ENCODE assay signal across 36 cellular contexts in genomic region chr9:18996191-18996590, GRCh38. TPM values are rescaled to one million over a fixed set of nuclear protein-coding genes. Genes with fewer than 3 reads are reported as not detected.
"Had no signal": no experiment of that assay in that cellular context is flagged by ENCODE, and none has a peak within 500 bp of the region (broad histone marks: within the 10 kb centered on the region; RNA-seq: fewer than 3 reads in every experiment).

No MANE protein-coding gene starts in this region.

- H3K4me1 Mint-ChIP-seq: activated B cell treated with CpG ODN at 0.5 μM for 24 hours; activated T-helper 17 cell treated with anti-CD3 and anti-CD28 coated beads, Interleukin-2, amount 50 U/mL, for 72 hours; memory B cell; naive thymus-derived CD8-positive, alpha-beta T cell; neural crest cell; stimulated activated memory B cell treated with anti-CD40 and anti-IgM and Interleukin-4, amounts not matched to agents 10 μg/mL and 1 μg/mL and 100 μg/mL, for 72 hours had no signal

- H3K36me3 Mint-ChIP-seq: stimulated activated memory B cell treated with anti-CD40 and anti-IgM and Interleukin-4, amounts not matched to agents 10 μg/mL and 1 μg/mL and 100 μg/mL, for 72 hours had no signal

- H3K9me3 Mint-ChIP-seq: activated T-cell treated with anti-CD3 and anti-CD28 coated beads, Interleukin-2, amount 50 U/mL, for 4 hours; activated T-helper 17 cell treated with anti-CD3 and anti-CD28 coated beads, Interleukin-2, amount 50 U/mL, for 72 hours; effector memory CD8-positive, alpha-beta T cell; T-helper 2 cell treated with Interferon-gamma antibody and Interleukin-4, amounts not matched to agents 5 μg/mL and 100 μg/mL, for 36 hours had no signal

- DNase-seq: activated B cell treated with CpG ODN at 0.5 μM for 24 hours; activated CD4-positive, alpha-beta T cell treated with anti-CD3 and anti-CD28 coated beads, Interleukin-2, amount 50 U/mL, for 1 hour; activated CD8-positive, alpha-beta T cell treated with anti-CD3 and anti-CD28 coated beads for 36 hours; activated gamma-delta T cell treated with Interleukin-2 at 50 U/mL for 16 hours; activated naive CD4-positive, alpha-beta T cell treated with anti-CD3 and anti-CD28 coated beads, Interleukin-2, amount 50 U/mL, for 16 hours; activated T-cell treated with anti-CD3 and anti-CD28 coated beads, Interleukin-2, amount 50 U/mL, for 4 hours; amniotic stem cell; brain microvascular endothelial cell; caudate nucleus; cortex of kidney; effector memory CD8-positive, alpha-beta T cell; glutamatergic neuron; islet precursor cell; left cardiac atrium; midbrain; naive thymus-derived CD8-positive, alpha-beta T cell; nucleus accumbens; pancreas; retina; sigmoid colon; small intestine; stimulated activated CD4-positive, alpha-beta T cell treated with anti-CD3 and anti-CD28 coated beads, Interleukin-4, amount 100 ng/mL, for 4 hours; stimulated activated CD8-positive, alpha-beta memory T cell treated with anti-CD3 and anti-CD28 coated beads, Interleukin-4, amount 100 ng/mL, for 48 hours; stomach; thyroid gland; upper lobe of left lung had no signal

- H3K27me3 Mint-ChIP-seq: activated CD8-positive, alpha-beta T cell treated with anti-CD3 and anti-CD28 coated beads for 36 hours had no signal

- H3K4me3 ChIP-seq: esophagus muscularis mucosa, pancreas, prostate gland, sigmoid colon, stomach, thyroid gland, upper lobe of left lung had no signal

- H3K27me3 ChIP-seq: brain microvascular endothelial cell, esophagus muscularis mucosa, pancreas, stomach, thyroid gland, upper lobe of left lung had no signal

- H3K9me3 ChIP-seq: esophagus muscularis mucosa, pancreas, prostate gland, sigmoid colon, thyroid gland had no signal

- H3K4me1 ChIP-seq: esophagus muscularis mucosa, pancreas, prostate gland, stomach, thyroid gland, upper lobe of left lung had no signal

- ATAC-seq: activated CD8-positive, alpha-beta T cell treated with anti-CD3 and anti-CD28 coated beads for 36 hours; activated T-cell treated with anti-CD3 and anti-CD28 coated beads, Interleukin-2, amount 50 U/mL, for 4 hours; activated T-helper 17 cell treated with anti-CD3 and anti-CD28 coated beads, Interleukin-2, amount 50 U/mL, for 72 hours; effector memory CD8-positive, alpha-beta T cell; left cardiac atrium; naive thymus-derived CD8-positive, alpha-beta T cell; pancreas; stimulated activated memory B cell treated with anti-CD40 and anti-IgM and Interleukin-4, amounts not matched to agents 10 μg/mL and 1 μg/mL and 100 μg/mL, for 72 hours had no signal

- H3K4me3 Mint-ChIP-seq: activated B cell treated with CpG ODN at 0.5 μM for 24 hours; activated CD8-positive, alpha-beta T cell treated with anti-CD3 and anti-CD28 coated beads for 36 hours; activated T-cell treated with anti-CD3 and anti-CD28 coated beads, Interleukin-2, amount 50 U/mL, for 4 hours; activated T-helper 17 cell treated with anti-CD3 and anti-CD28 coated beads, Interleukin-2, amount 50 U/mL, for 72 hours; effector memory CD8-positive, alpha-beta T cell; memory B cell; naive thymus-derived CD8-positive, alpha-beta T cell; neural crest cell; stimulated activated memory B cell treated with anti-CD40 and anti-IgM and Interleukin-4, amounts not matched to agents 10 μg/mL and 1 μg/mL and 100 μg/mL, for 72 hours; T-helper 2 cell treated with Interferon-gamma antibody and Interleukin-4, amounts not matched to agents 5 μg/mL and 100 μg/mL, for 36 hours had no signal

- H3K27ac ChIP-seq: brain microvascular endothelial cell, esophagus muscularis mucosa, pancreas, prostate gland, sigmoid colon, stomach, thyroid gland, upper lobe of left lung had no signal

- H3K27ac Mint-ChIP-seq: activated B cell treated with CpG ODN at 0.5 μM for 24 hours; activated CD8-positive, alpha-beta T cell treated with anti-CD3 and anti-CD28 coated beads for 36 hours; activated T-helper 17 cell treated with anti-CD3 and anti-CD28 coated beads, Interleukin-2, amount 50 U/mL, for 72 hours; effector memory CD8-positive, alpha-beta T cell; memory B cell; naive thymus-derived CD8-positive, alpha-beta T cell; stimulated activated memory B cell treated with anti-CD40 and anti-IgM and Interleukin-4, amounts not matched to agents 10 μg/mL and 1 μg/mL and 100 μg/mL, for 72 hours; T-helper 2 cell treated with Interferon-gamma antibody and Interleukin-4, amounts not matched to agents 5 μg/mL and 100 μg/mL, for 36 hours had no signal

- H3K36me3 ChIP-seq: brain microvascular endothelial cell, esophagus muscularis mucosa, pancreas, prostate gland, sigmoid colon, stomach, thyroid gland, upper lobe of left lung had no signal

RNA-seq across cellular contexts. Expression of gene SAXO1, which starts 36.8 kb away (rescaled TPM):
- total RNA-seq: activated T-cell treated with anti-CD3 and anti-CD28 coated beads, Interleukin-2, amount 50 U/mL, for 4 hours; astrocyte; endothelial cell of umbilical vein; frontal cortex had no signal
- polyA plus RNA-seq: endothelial cell of umbilical vein had no signal
